Comparison of ENCODE assay signal across 12 cellular contexts in genomic region chr7:98354052-98354451, GRCh38. TPM values are rescaled to one million over a fixed set of nuclear protein-coding genes. Genes with fewer than 3 reads are reported as not detected.
DNase-seq lines count a peak whose midpoint lies in the region; ATAC-seq and TF ChIP-seq lines count a peak whose summit lies in the region.
"Had no signal": no experiment of that assay in that cellular context is flagged by ENCODE, and none has a peak within 500 bp of the region (broad histone marks: within the 10 kb centered on the region; RNA-seq: fewer than 3 reads in every experiment).

No MANE protein-coding gene starts in this region.

- H3K4me2 ChIP-seq in smooth muscle cell: peak overlapping the region; percentile 69

- H3K9ac ChIP-seq in smooth muscle cell (ENCODE audit: low read depth): peak overlapping the region; percentile 65

- 60 to 64% methylated on average over 7 of the region's 7 CpGs for WGBS in esophagus squamous epithelium, 2 donors
- 67% methylated on average over 7 of the region's 7 CpGs for WGBS in smooth muscle cell (ENCODE audit: low lambda C conversion rate)

- H3K27ac ChIP-seq in Peyer's patch: peak overlapping the region in 3 of 4 donors; percentile 53 to 77 (median 76)
- peak overlapping the region; percentile 70 to 87 (median 74) for H3K27ac ChIP-seq in esophagus squamous epithelium
- peak overlapping the region; percentile 94 for H3K27ac ChIP-seq in smooth muscle cell (ENCODE audit: low read depth)
- H3K27ac ChIP-seq in CD4-positive, alpha-beta T cell (ENCODE audit: low read depth, low read length): no peak overlapping the region

- peaks cover 5% of the 10 kb centered on the region for H3K27me3 Mint-ChIP-seq in CD4-positive, alpha-beta T cell

- H3K27me3 ChIP-seq in Peyer's patch (no peaks in the 10 kb centered on the region), esophagus squamous epithelium (no peaks in the 10 kb centered on the region), smooth muscle cell (ENCODE audit: low read depth) (no peaks in the 10 kb centered on the region)
- no peaks in the 10 kb centered on the region for H3K27me3 ChIP-seq in CD4-positive, alpha-beta T cell (ENCODE audit: control insufficient read depth, insufficient read depth, low read length)

- ATAC-seq in CD4-positive, alpha-beta T cell (ENCODE audit: poor library complexity): no peak
- no peak for ATAC-seq in HG03139 (IDR thresholded peaks at IDR 0.05; ENCODE audit: unreplicated experiment)

- TF ChIP-seq CTCF in Peyer's patch (IDR thresholded peaks at IDR 0.05) (no peak), esophagus squamous epithelium (IDR thresholded peaks at IDR 0.05) (no peak), smooth muscle cell (IDR thresholded peaks at IDR 0.05; ENCODE audit: borderline replicate concordance, insufficient read depth, poor library complexity, severe bottlenecking) (no peak)
- no peak for TF ChIP-seq CTCF in CD4-positive, alpha-beta T cell (IDR thresholded peaks at IDR 0.05)

- no peaks in the 10 kb centered on the region for H3K36me3 ChIP-seq in Peyer's patch
- H3K36me3 ChIP-seq in esophagus squamous epithelium: peaks cover 0 to 10% (median 0%) of the 10 kb centered on the region in 3 donors
- H3K36me3 ChIP-seq in smooth muscle cell (ENCODE audit: low read depth): peaks cover 5% of the 10 kb centered on the region

- H3K36me3 Mint-ChIP-seq in CD4-positive, alpha-beta T cell (ENCODE audit: low read depth): no peaks in the 10 kb centered on the region

- peaks cover 7% of the 10 kb centered on the region for H4K20me1 ChIP-seq in smooth muscle cell (ENCODE audit: low read depth)

- H3K79me2 ChIP-seq in smooth muscle cell (ENCODE audit: low read depth): peaks cover 43% of the 10 kb centered on the region

- no peak overlapping the region for H3K4me3 Mint-ChIP-seq in CD4-positive, alpha-beta T cell

- POLR2A ChIA-PET in CD4-positive, alpha-beta T cell (lab: Charles Lee): no interaction called here

- H2AFZ ChIP-seq in smooth muscle cell (ENCODE audit: low read depth): no peak overlapping the region

- H3K4me1 Mint-ChIP-seq in CD4-positive, alpha-beta T cell (ENCODE audit: low read depth): no peaks in the 10 kb centered on the region

- no peak for TF ChIP-seq POLR2A in Peyer's patch (IDR thresholded peaks at IDR 0.05)
- no peak for TF ChIP-seq POLR2A in esophagus squamous epithelium (IDR thresholded peaks at IDR 0.05)

- DNase-seq in Daoy (ENCODE audit: low read depth) (peak; percentile 17), Peyer's patch (no peak), esophagus squamous epithelium (lab: John Stamatoyannopoulos, UW) (no peak), smooth muscle cell (lab: John Stamatoyannopoulos, UW; ENCODE audit: unreplicated experiment) (no peak), NCI-H1092 (lab: John Stamatoyannopoulos, UW) (no peak)
- DNase-seq in CD4-positive, alpha-beta T cell: no peak
- no peak for DNase-seq in stimulated activated CD4-positive, alpha-beta T cell treated with anti-CD3 and anti-CD28 coated beads, Interleukin-15, amount 100 ng/mL, for 24 hours
- DNase-seq: activated CD8-positive, alpha-beta memory T cell treated with anti-CD3 and anti-CD28 coated beads, Interleukin-2, amount 50 U/mL, for 48 hours; NCI-H1105; NCI-H524; SHP77 had no signal

- H3K9me3 Mint-ChIP-seq in CD4-positive, alpha-beta T cell: no peaks in the 10 kb centered on the region

- H3K4me3 ChIP-seq in Peyer's patch (no peak overlapping the region), esophagus squamous epithelium (peak overlapping the region in 2 of 4 donors; percentile 3 to 7), smooth muscle cell (no peak overlapping the region)

- peaks cover 18% of the 10 kb centered on the region for H3F3A ChIP-seq in smooth muscle cell (ENCODE audit: low read depth)

- no peaks in the 10 kb centered on the region for H3K9me3 ChIP-seq in Peyer's patch
- H3K9me3 ChIP-seq in esophagus squamous epithelium: no peaks in the 10 kb centered on the region
- H3K9me3 ChIP-seq in smooth muscle cell (replicated peaks; ENCODE audit: low read depth): no peaks in the 10 kb centered on the region
- no peaks in the 10 kb centered on the region for H3K9me3 ChIP-seq in CD4-positive, alpha-beta T cell (ENCODE audit: control insufficient read depth, low read length)

- peaks cover 0 to 28% (median 0%) of the 10 kb centered on the region in 4 donors for H3K4me1 ChIP-seq in Peyer's patch
- peaks cover 6 to 58% (median 6%) of the 10 kb centered on the region in 3 donors for H3K4me1 ChIP-seq in esophagus squamous epithelium
- H3K4me1 ChIP-seq in smooth muscle cell (ENCODE audit: low read depth): no peaks in the 10 kb centered on the region

- no peak overlapping the region for H3K27ac Mint-ChIP-seq in CD4-positive, alpha-beta T cell

- CTCF ChIA-PET in CD4-positive, alpha-beta T cell (lab: Charles Lee): no interaction called here

- intact Hi-C loops in esophagus squamous epithelium (cut with DNase I): no loop called here
- intact Hi-C loops in CD4-positive, alpha-beta T cell (cut with DNase I, micrococcal nuclease): no loop called here

RNA-seq across cellular contexts. Expression of gene BAIAP2L1, which starts 46.8 kb away (rescaled TPM):
- total RNA-seq in Daoy (2014; rRNA removed; shearing (Covaris generic)): 11.1 and 14.3 TPM in 2 replicates
- total RNA-seq in Peyer's patch (10 to 100 TPM; 31.4 to 46.4 (median 41.9) TPM), esophagus squamous epithelium (10 to 100 TPM; 16.5 to 29.3 (median 20.5) TPM), smooth muscle cell (55.1 and 63.1 TPM in 2 replicates)
- polyA plus RNA-seq in smooth muscle cell: 45.0 and 47.2 TPM in 2 replicates
- total RNA-seq in CD4-positive, alpha-beta T cell: under 1 TPM; 0.33 to 0.61 TPM
